Comparison of ENCODE assay signal across 8 cellular contexts in genomic region chr1:36306902-36307456, GRCh38. TPM values are rescaled to one million over a fixed set of nuclear protein-coding genes. Genes with fewer than 3 reads are reported as not detected.
DNase-seq lines count a peak whose midpoint lies in the region; ATAC-seq, FAIRE-seq and TF ChIP-seq lines count a peak whose summit lies in the region.

No MANE protein-coding gene starts in this region.

- 21% methylated on average over 22 of the region's 46 CpGs for WGBS in A549 (ENCODE audit: missing lambda C conversion rate)

- H3K9me3 ChIP-seq in A549 (no peaks in the 10 kb centered on the region), keratinocyte (ENCODE audit: control insufficient read depth, low read depth, low read length) (no peaks in the 10 kb centered on the region)

- no peaks in the 10 kb centered on the region for H3K9me3 Mint-ChIP-seq in activated B cell treated with CpG ODN at 0.5 μM for 24 hours

- H3K36me3 Mint-ChIP-seq in activated B cell treated with CpG ODN at 0.5 μM for 24 hours (ENCODE audit: low read depth): peaks cover 35% of the 10 kb centered on the region

- H3K4me1 ChIP-seq in A549 (peaks cover 18% of the 10 kb centered on the region), keratinocyte (ENCODE audit: control insufficient read depth, extremely low read depth, insufficient read depth, low read length) (peaks cover 21% of the 10 kb centered on the region)

- peak overlapping the region; percentile 74 for H2AFZ ChIP-seq in keratinocyte (ENCODE audit: control insufficient read depth, low read length)

- TF ChIP-seq EP300 in A549 (IDR thresholded peaks at IDR 0.05): no peak

- H3K27ac ChIP-seq in A549: peak overlapping the region; percentile 70 to 85
- H3K27ac ChIP-seq in keratinocyte (ENCODE audit: control insufficient read depth, insufficient read depth, low read length): peak overlapping the region; percentile 89

- peak overlapping the region; percentile 97 for H3K4me3 Mint-ChIP-seq in activated B cell treated with CpG ODN at 0.5 μM for 24 hours

- peak; percentile 83 to 87 for DNase-seq in A549 (ENCODE audit: low read depth in 1 of 2, low spot score in 1 of 2)
- DNase-seq in NCI-H2171 (lab: John Stamatoyannopoulos, UW): peak; percentile 92
- DNase-seq in activated B cell treated with CpG ODN at 0.5 μM for 24 hours: peak; percentile 94
- DNase-seq in central memory CD4-positive, alpha-beta T cell: peak; percentile 91
- peak; percentile 81 for DNase-seq in keratinocyte (ENCODE audit: low read depth, low spot score)
- DNase-seq in stimulated activated CD4-positive, alpha-beta T cell treated with anti-CD3 and anti-CD28 coated beads, Interleukin-15, amount 100 ng/mL, for 1 hour (ENCODE audit: low read depth in 1 of 2, low spot score in 1 of 2): peak; percentile 86 to 90

- dilution Hi-C loops in keratinocyte (cut with MboI; ENCODE audit: extremely low pct_ligation_motif_present, low sequenced_read_pairs): no loop called here

- no peaks in the 10 kb centered on the region for H4K20me1 ChIP-seq in keratinocyte (ENCODE audit: control insufficient read depth, extremely low read depth, insufficient read depth, low read length)

- TF ChIP-seq RAD21 in A549 (conservative IDR thresholded peaks at IDR 0.05 in 1 of 2, IDR thresholded peaks at IDR 0.05 in 1 of 2): no peak

- H3K36me3 ChIP-seq in keratinocyte (ENCODE audit: control insufficient read depth in 2 of 2, extremely low read depth in 1 of 2, insufficient read depth in 2 of 2, low read length in 2 of 2): peaks cover 13 to 30% of the 10 kb centered on the region in 2 experiments

- intact Hi-C loops in activated B cell treated with CpG ODN at 0.5 μM for 24 hours (cut with micrococcal nuclease): loop anchor here (1.0 to 10.0 kb wide), 6 partner anchors 13 to 1038 kb away; partner anchors contain the start of genes AGO1 and ZMYM4

- peak; percentile 94 to 96 for ATAC-seq in A549
- peak; percentile 95 for ATAC-seq in GM18858 (IDR thresholded peaks at IDR 0.05; ENCODE audit: unreplicated experiment)
- ATAC-seq in HG03066 (IDR thresholded peaks at IDR 0.05; ENCODE audit: low read depth, unreplicated experiment): peak; percentile 97
- ATAC-seq in activated B cell treated with CpG ODN at 0.5 μM for 24 hours (ENCODE audit: low read depth): peak; percentile 98

- H3K4me1 Mint-ChIP-seq in activated B cell treated with CpG ODN at 0.5 μM for 24 hours: peaks cover 40% of the 10 kb centered on the region

- H3K9me1 ChIP-seq in keratinocyte (ENCODE audit: control insufficient read depth, extremely low read depth, insufficient read depth, low read length): no peaks in the 10 kb centered on the region

- peak; percentile 85 for TF ChIP-seq POLR2A in A549 (IDR thresholded peaks at IDR 0.05; ENCODE audit: low read length)

- H3K79me2 ChIP-seq in keratinocyte (ENCODE audit: control insufficient read depth, insufficient read depth, low read length): peaks cover 10% of the 10 kb centered on the region

- TF ChIP-seq CTCF in A549 (IDR thresholded peaks at IDR 0.05) (no peak), activated B cell treated with CpG ODN at 0.5 μM for 24 hours (IDR thresholded peaks at IDR 0.05) (no peak), keratinocyte (optimal IDR thresholded peaks at IDR 0.05 in 1 of 3, IDR thresholded peaks at IDR 0.05 in 1 of 3, conservative IDR thresholded peaks at IDR 0.05 in 1 of 3; ENCODE audit: extremely low read depth in 1 of 3, insufficient read depth in 2 of 3, low read length in 3 of 3) (no peak)

- no peaks in the 10 kb centered on the region for H3K27me3 Mint-ChIP-seq in activated B cell treated with CpG ODN at 0.5 μM for 24 hours

- no peaks in the 10 kb centered on the region for H3K27me3 ChIP-seq in keratinocyte (ENCODE audit: control insufficient read depth, extremely low read depth, insufficient read depth, low read length)

- FAIRE-seq in A549 (lab: Jason Lieb, UNC): no peak
- peak; percentile 49 for FAIRE-seq in keratinocyte (lab: Jason Lieb, UNC)

- H3K9ac ChIP-seq in keratinocyte (ENCODE audit: control insufficient read depth, extremely low read depth, insufficient read depth, low read length): peak overlapping the region; percentile 81

- POLR2A ChIA-PET in A549 (lab: Yijun Ruan, JAX) (interaction anchor here (1.2 to 1.7 kb wide), 3 partner anchors 82 to 157 kb away, joined by 3 to 9 read pairs (median 3); partner anchors contain the start of genes LSM10, THRAP3 and TRAPPC3), activated B cell treated with CpG ODN at 0.5 μM for 24 hours (lab: Charles Lee) (interaction anchor here (0.6 to 1.9 kb wide), 14 partner anchors 12 to 264 kb away, joined by 3 to 10 read pairs (median 4); partner anchors contain the start of genes EVA1B, OSCP1, THRAP3 and TRAPPC3)

- H3K4me3 ChIP-seq in A549: peak overlapping the region; percentile 65
- H3K4me3 ChIP-seq in keratinocyte (ENCODE audit: control insufficient read depth in 2 of 3, extremely low read depth in 1 of 3, insufficient read depth in 2 of 3, low read depth in 1 of 3, low read length in 3 of 3): peak overlapping the region; percentile 58 to 86 (median 81)

- H3K4me2 ChIP-seq in A549 (peak overlapping the region; percentile 99), keratinocyte (ENCODE audit: control insufficient read depth, extremely low read depth, insufficient read depth, low read depth, low read length) (peak overlapping the region; percentile 88)

- H3K27ac Mint-ChIP-seq in activated B cell treated with CpG ODN at 0.5 μM for 24 hours: peak overlapping the region; percentile 88

- CTCF ChIA-PET in A549 (lab: Yijun Ruan, JAX) (interaction anchor here (0.7 to 1.7 kb wide), 12 partner anchors 10 to 119 kb away, joined by 3 to 6 read pairs (median 4); no protein-coding TSS in a partner anchor), activated B cell treated with CpG ODN at 0.5 μM for 24 hours (lab: Charles Lee) (interaction anchor here (1.2 to 1.3 kb wide), 2 partner anchors 14 to 90 kb away, joined by 3 read pairs; partner anchors contain the start of gene LSM10)

TF ChIP-seq in A549, 52 proteins besides CTCF, POLR2A, EP300 and RAD21:
- TF ChIP-seq GATA3 (IDR thresholded peaks at IDR 0.05; ENCODE audit: borderline replicate concordance) (no peak), ZNF302 (CRISPR knock-in tag; IDR thresholded peaks at IDR 0.05) (no peak), MAX (IDR thresholded peaks at IDR 0.05) (0 out of 2 replicates have a peak, but pooled peaks have one; percentile 36), NFE2L2 (conservative IDR thresholded peaks at IDR 0.05; ENCODE audit: low read length) (no peak), ZC3H11A (IDR thresholded peaks at IDR 0.05) (no peak)

RNA-seq across cellular contexts. Expression of gene SH3D21, which starts 0.8 kb away (rescaled TPM):
- 0.41 and 0.53 TPM in 2 replicates for polyA plus RNA-seq in A549 (2011; rRNA removed)
- polyA plus RNA-seq in A549 (2012; cell fraction: cytosol; rRNA removed): 0.42 and 0.45 TPM in 2 replicates
- polyA plus RNA-seq in A549 (2012; cell fraction: nucleus; rRNA removed): 3.7 and 4.1 TPM in 2 replicates
- polyA plus RNA-seq in A549 (2017; fragmentation: RNase III; extraction: RNeasy Plus Mini Kit Qiagen cat#74134 plus additional on column Dnase treatment): 1.1 to 1.6 TPM (median 1.4 TPM) in 3 replicates
- polyA minus RNA-seq in A549 (2011; rRNA and poly(A)+ RNA removed): 0.34 and 0.45 TPM in 2 replicates
- total RNA-seq in activated B cell treated with CpG ODN at 0.5 μM for 24 hours: 9.9 and 11.5 TPM in 2 replicates
- polyA plus RNA-seq in keratinocyte: 4.8 to 17.4 TPM (median 7.1 TPM) in 3 replicates
- 24.5 TPM for polyA plus RNA-seq in keratinocyte (2011; ENCODE audit: low read depth)
- 2.9 and 3.6 TPM in 2 replicates for polyA plus RNA-seq in keratinocyte (2011; cell fraction: cytosol; rRNA removed)
- polyA plus RNA-seq in keratinocyte (2011; cell fraction: nucleus; rRNA removed): 69.0 and 93.2 TPM in 2 replicates
- 6.6 and 24.3 TPM in 2 replicates for polyA plus RNA-seq in keratinocyte (2012; ENCODE audit: low replicate concordance)
- polyA minus RNA-seq in keratinocyte: 3.2 to 7.3 TPM (median 5.8 TPM) in 3 replicates
- 3.1 TPM for polyA minus RNA-seq in keratinocyte (2011; cell fraction: cytosol; rRNA and poly(A)+ RNA removed)
- polyA minus RNA-seq in keratinocyte (2011; cell fraction: nucleus; rRNA and poly(A)+ RNA removed): 11.2 and 14.5 TPM in 2 replicates

RNA-seq across cellular contexts. Expression of gene EVA1B, which starts 16.5 kb away (rescaled TPM):
- polyA plus RNA-seq in A549 (2011; rRNA removed) (2.0 and 2.9 TPM in 2 replicates), A549 (2017; fragmentation: RNase III; extraction: RNeasy Plus Mini Kit Qiagen cat#74134 plus additional on column Dnase treatment) (7.5 to 10.8 TPM (median 8.5 TPM) in 3 replicates), keratinocyte (2.4 to 4.3 TPM (median 2.7 TPM) in 3 replicates)
- 11.5 and 19.9 TPM in 2 replicates for polyA plus RNA-seq in A549 (2012; cell fraction: cytosol; rRNA removed)
- polyA plus RNA-seq in A549 (2012; cell fraction: nucleus; rRNA removed): 8.9 and 13.1 TPM in 2 replicates
- 0.58 and 1.2 TPM in 2 replicates for polyA minus RNA-seq in A549 (2011; rRNA and poly(A)+ RNA removed)
- total RNA-seq in activated B cell treated with CpG ODN at 0.5 μM for 24 hours: 1.2 and 1.3 TPM in 2 replicates
- 0.40 TPM for polyA plus RNA-seq in keratinocyte (2011; ENCODE audit: low read depth)
- polyA plus RNA-seq in keratinocyte (2011; cell fraction: cytosol; rRNA removed): 1.3 and 5.8 TPM in 2 replicates
- 0.52 and 1.8 TPM in 2 replicates for polyA plus RNA-seq in keratinocyte (2011; cell fraction: nucleus; rRNA removed)
- polyA plus RNA-seq in keratinocyte (2012; ENCODE audit: low replicate concordance): 7.1 and 10.5 TPM in 2 replicates
- polyA minus RNA-seq in keratinocyte: 0.16 to 1.2 TPM (median 0.26 TPM) in 3 replicates
- 6.1 TPM for polyA minus RNA-seq in keratinocyte (2011; cell fraction: cytosol; rRNA and poly(A)+ RNA removed)
- 0.70 and 0.84 TPM in 2 replicates for polyA minus RNA-seq in keratinocyte (2011; cell fraction: nucleus; rRNA and poly(A)+ RNA removed)

Comparison
In these comparisons a context has a peak if more than half of its experiments do, and no peak if none do; other contexts are left out.
1. Peak in every context shown above with its lines: DNase-seq, ATAC-seq, H3K4me3 ChIP-seq and H3K27ac ChIP-seq.